ENCODE assay signal across 19 cellular contexts in the genomic region with DNA sequence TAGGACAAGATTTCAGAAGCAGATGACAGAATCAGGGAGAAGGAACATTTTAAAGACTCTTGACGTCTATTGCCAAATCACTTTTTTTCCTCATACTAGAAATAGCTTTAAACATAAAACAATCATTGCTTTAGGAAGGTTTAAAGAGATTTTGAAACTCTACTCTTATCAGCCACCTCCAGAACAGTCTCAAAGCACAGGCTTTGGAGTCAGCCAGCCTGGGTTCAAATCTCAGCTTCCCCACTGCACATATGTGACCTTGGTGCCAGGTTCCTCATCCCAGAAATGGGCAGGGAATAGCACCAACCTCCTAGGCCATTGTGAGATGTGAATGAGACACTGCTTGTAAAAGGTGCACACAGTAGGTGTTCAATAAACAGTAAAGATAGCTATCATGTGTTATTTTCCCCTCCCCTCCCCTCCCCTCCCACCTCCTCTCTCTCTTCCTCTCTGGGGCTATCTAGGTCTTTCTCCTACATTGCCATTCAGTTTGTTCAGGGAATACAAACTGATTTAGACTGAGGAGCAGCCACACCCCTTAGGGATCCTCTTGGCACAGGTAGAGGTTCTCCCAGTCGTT. TPM values are rescaled to one million over a fixed set of nuclear protein-coding genes. Genes with fewer than 3 reads are reported as not detected.
"Had no signal": no experiment of that assay in that cellular context is flagged by ENCODE, and none has a peak within 500 bp of the region (broad histone marks: within the 10 kb centered on the region; RNA-seq: fewer than 3 reads in every experiment).

No MANE protein-coding gene starts in this region.

- H3K9me3 ChIP-seq: thoracic aorta had no signal

- H3K4me1 Mint-ChIP-seq: T-cell had no signal

- H3K9me3 Mint-ChIP-seq: activated naive CD4-positive, alpha-beta T cell treated with anti-CD3 and anti-CD28 coated beads, Interleukin-2, amount 50 U/mL, for 72 hours; naive thymus-derived CD4-positive, alpha-beta T cell; neural crest cell; T-cell; T-helper 2 cell treated with Interferon-gamma antibody and Interleukin-4, amounts not matched to agents 5 μg/mL and 100 μg/mL, for 36 hours; type B pancreatic cell had no signal

- H3K36me3 Mint-ChIP-seq: activated naive CD4-positive, alpha-beta T cell treated with anti-CD3 and anti-CD28 coated beads, Interleukin-2, amount 50 U/mL, for 72 hours; naive thymus-derived CD4-positive, alpha-beta T cell; T-cell; type B pancreatic cell had no signal

- H3K36me3 ChIP-seq: thoracic aorta had no signal

- DNase-seq: activated CD4-positive, alpha-beta T cell treated with anti-CD3 and anti-CD28 coated beads, Interleukin-2, amount 50 U/mL, for 4 hours; activated CD8-positive, alpha-beta memory T cell treated with anti-CD3 and anti-CD28 coated beads for 24 hours; activated gamma-delta T cell; aorta; effector CD4-positive, alpha-beta T cell; foreskin fibroblast; left colon; naive thymus-derived CD4-positive, alpha-beta T cell; stimulated activated CD4-positive, alpha-beta T cell treated with anti-CD3 and anti-CD28 coated beads, Interleukin-2, amount 100 ng/mL, for 48 hours; stimulated activated naive CD4-positive, alpha-beta T cell treated with Interleukin-2 at 50 U/mL for 16 hours; T-cell had no signal

- H3K27ac Mint-ChIP-seq: activated naive CD4-positive, alpha-beta T cell treated with anti-CD3 and anti-CD28 coated beads, Interleukin-2, amount 50 U/mL, for 72 hours; naive thymus-derived CD4-positive, alpha-beta T cell; T-cell; T-helper 2 cell treated with Interferon-gamma antibody and Interleukin-4, amounts not matched to agents 5 μg/mL and 100 μg/mL, for 36 hours; type B pancreatic cell had no signal

- H3K27ac ChIP-seq: thoracic aorta, VCaP had no signal

- H3K4me3 Mint-ChIP-seq: naive thymus-derived CD4-positive, alpha-beta T cell; neural crest cell; T-cell; T-helper 2 cell treated with Interferon-gamma antibody and Interleukin-4, amounts not matched to agents 5 μg/mL and 100 μg/mL, for 36 hours; type B pancreatic cell had no signal

- ATAC-seq: activated naive CD4-positive, alpha-beta T cell treated with anti-CD3 and anti-CD28 coated beads, Interleukin-2, amount 50 U/mL, for 72 hours; left colon; naive thymus-derived CD4-positive, alpha-beta T cell; sciatic nerve; SK-N-SH treated with all-trans-retinoic acid at 6 μM for 48 hours; T-cell had no signal

- H3K4me3 ChIP-seq: thoracic aorta had no signal

RNA-seq across cellular contexts. Expression of a gene that starts 20.6 kb away (rescaled TPM):
- total RNA-seq: T-cell had no signal
